ENCODE assay signal across 7 cellular contexts in the genomic region with DNA sequence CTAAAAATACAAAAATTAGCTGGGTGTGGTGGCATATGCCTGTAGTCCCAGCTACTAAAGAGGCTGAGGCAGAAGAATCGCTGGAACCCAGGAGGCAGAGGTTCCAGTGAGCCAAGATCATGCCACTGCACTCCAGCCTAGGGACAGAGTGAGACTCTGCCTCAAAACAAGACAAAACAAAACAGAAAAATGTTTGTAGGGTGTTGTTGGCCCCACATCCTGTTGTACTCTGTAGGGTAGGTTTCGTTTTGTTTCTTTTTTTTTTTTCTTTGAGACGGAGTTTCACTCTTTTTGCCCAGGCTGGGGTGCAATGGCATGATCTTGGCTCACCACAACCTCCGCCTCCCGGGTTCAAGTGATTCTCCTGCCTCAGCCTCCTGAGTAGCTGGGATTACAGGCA.
DNase-seq lines count a peak whose midpoint lies in the region; ATAC-seq lines count a peak whose summit lies in the region.
"Not testable (repeated sequence)": the region's sequence is repeated elsewhere in the genome, so short reads cannot be mapped to it uniquely, and the experiment has no call there.

No MANE protein-coding gene starts in this region.

- H3K27me3 Mint-ChIP-seq in activated T-cell treated with anti-CD3 and anti-CD28 coated beads, Interleukin-2, amount 50 U/mL, for 24 hours; effector memory CD8-positive, alpha-beta T cell: not testable (repeated sequence)

- peaks cover 45% of the 10 kb centered on the region for H3K4me1 Mint-ChIP-seq in activated T-cell treated with anti-CD3 and anti-CD28 coated beads, Interleukin-2, amount 50 U/mL, for 24 hours (ENCODE audit: low read depth)
- H3K4me1 Mint-ChIP-seq in effector memory CD8-positive, alpha-beta T cell (ENCODE audit: low read depth in 2 of 2) = peaks cover 28 to 29% of the 10 kb centered on the region in 2 donors

- peak overlapping the region; percentile 16 for H3K4me3 Mint-ChIP-seq in activated T-cell treated with anti-CD3 and anti-CD28 coated beads, Interleukin-2, amount 50 U/mL, for 24 hours
- peak overlapping the region; percentile 76 to 79 for H3K4me3 Mint-ChIP-seq in effector memory CD8-positive, alpha-beta T cell

- not testable (repeated sequence) for H3K36me3 Mint-ChIP-seq in activated T-cell treated with anti-CD3 and anti-CD28 coated beads, Interleukin-2, amount 50 U/mL, for 24 hours (ENCODE audit: low read depth); effector memory CD8-positive, alpha-beta T cell (ENCODE audit: insufficient read depth)

- H3K27ac Mint-ChIP-seq in activated T-cell treated with anti-CD3 and anti-CD28 coated beads, Interleukin-2, amount 50 U/mL, for 24 hours = peak overlapping the region; percentile 83
- peak overlapping the region; percentile 94 to 97 for H3K27ac Mint-ChIP-seq in effector memory CD8-positive, alpha-beta T cell

- DNase-seq in activated T-cell treated with anti-CD3 and anti-CD28 coated beads, Interleukin-2, amount 50 U/mL, for 24 hours = not testable (repeated sequence)
- DNase-seq in effector memory CD8-positive, alpha-beta T cell = peak; percentile 9 to 32 (median 23)

- peak; percentile 94 for ATAC-seq in GM18517 (IDR thresholded peaks at IDR 0.05; ENCODE audit: unreplicated experiment)
- ATAC-seq in GM19438 (IDR thresholded peaks at IDR 0.05; ENCODE audit: low read depth, unreplicated experiment) = peak; percentile 94
- peak; percentile 95 for ATAC-seq in GM21786 (IDR thresholded peaks at IDR 0.05; ENCODE audit: unreplicated experiment)
- peak; percentile 57 for ATAC-seq in HG03060 (IDR thresholded peaks at IDR 0.05; ENCODE audit: low read depth, unreplicated experiment)
- ATAC-seq in HG03565 (IDR thresholded peaks at IDR 0.05; ENCODE audit: unreplicated experiment) = peak; percentile 83
- peak; percentile 91 for ATAC-seq in effector memory CD8-positive, alpha-beta T cell (replicated peaks)

- H3K9me3 Mint-ChIP-seq in activated T-cell treated with anti-CD3 and anti-CD28 coated beads, Interleukin-2, amount 50 U/mL, for 24 hours; effector memory CD8-positive, alpha-beta T cell: not testable (repeated sequence)
